ENCODE assay signal across 22 cellular contexts in genomic region chr5:60517094-60517694, GRCh38.
"Had no signal": no experiment of that assay in that cellular context is flagged by ENCODE, and none has a peak within 500 bp of the region (broad histone marks: within the 10 kb centered on the region; RNA-seq: fewer than 3 reads in every experiment).

No MANE protein-coding gene starts in this region.

- H3K4me1 ChIP-seq: neural progenitor cell, right lobe of liver, uterus had no signal

- H3K36me3 ChIP-seq: esophagus squamous epithelium, neural progenitor cell, right lobe of liver, tibial nerve, uterus, WERI-Rb-1 had no signal

- H3K27me3 ChIP-seq: esophagus squamous epithelium, hepatocyte, neural progenitor cell, right lobe of liver, tibial nerve, uterus had no signal

- ATAC-seq: activated naive CD4-positive, alpha-beta T cell treated with anti-CD3 and anti-CD28 coated beads, Interleukin-2, amount 50 U/mL, for 72 hours had no signal

- H2AFZ ChIP-seq: hepatocyte, neural progenitor cell had no signal

- H3K9me3 Mint-ChIP-seq: activated naive CD4-positive, alpha-beta T cell treated with anti-CD3 and anti-CD28 coated beads, Interleukin-2, amount 50 U/mL, for 72 hours; activated T-helper 1 cell treated with anti-CD3 and anti-CD28 coated beads, Interleukin-12 subunit alpha, Interleukin-12 subunit beta, Interleukin-2, Interleukin-4 antibody, amounts not matched to agents 30 ng/mL and 10 ng/mL and 1 ng/mL, durations not matched to agents 14 hours and 24 hours and 36 hours; neural progenitor cell had no signal

- H3K27ac ChIP-seq: hepatocyte, neural progenitor cell, right lobe of liver, tibial nerve, uterus, WERI-Rb-1 had no signal

- DNase-seq: activated CD4-positive, alpha-beta T cell treated with anti-CD3 and anti-CD28 coated beads, Interleukin-2, amount 50 U/mL, for 48 hours; activated gamma-delta T cell treated with Interleukin-2 at 50 U/mL for 16 hours; activated T-cell treated with anti-CD3 and anti-CD28 coated beads for 4 hours; effector CD4-positive, alpha-beta T cell; esophagus squamous epithelium; midbrain; right lobe of liver; stimulated activated CD4-positive, alpha-beta T cell treated with anti-CD3 and anti-CD28 coated beads, Interleukin-4, amount 100 ng/mL, for 1 hour; substantia nigra; SW 1271; T-helper 2 cell; uterus; WERI-Rb-1 had no signal

- H3K36me3 Mint-ChIP-seq: activated naive CD4-positive, alpha-beta T cell treated with anti-CD3 and anti-CD28 coated beads, Interleukin-2, amount 50 U/mL, for 72 hours; neural progenitor cell had no signal

- H3K27ac Mint-ChIP-seq: activated naive CD4-positive, alpha-beta T cell treated with anti-CD3 and anti-CD28 coated beads, Interleukin-2, amount 50 U/mL, for 72 hours; activated T-helper 1 cell treated with anti-CD3 and anti-CD28 coated beads, Interleukin-12 subunit alpha, Interleukin-12 subunit beta, Interleukin-2, Interleukin-4 antibody, amounts not matched to agents 30 ng/mL and 10 ng/mL and 1 ng/mL, durations not matched to agents 14 hours and 24 hours and 36 hours; neural progenitor cell had no signal

- FAIRE-seq: bronchial epithelial cell, endothelial cell of umbilical vein had no signal

- H3K4me3 Mint-ChIP-seq: activated T-helper 1 cell treated with anti-CD3 and anti-CD28 coated beads, Interleukin-12 subunit alpha, Interleukin-12 subunit beta, Interleukin-2, Interleukin-4 antibody, amounts not matched to agents 30 ng/mL and 10 ng/mL and 1 ng/mL, durations not matched to agents 14 hours and 24 hours and 36 hours; neural progenitor cell had no signal

- H3K4me3 ChIP-seq: esophagus squamous epithelium, hepatocyte, lung, neural progenitor cell, right lobe of liver, smooth muscle cell, tibial nerve, uterus had no signal

- H3K4me2 ChIP-seq: hepatocyte, neural progenitor cell, smooth muscle cell had no signal

- H3K9ac ChIP-seq: neural progenitor cell had no signal

- H3K9me3 ChIP-seq: esophagus squamous epithelium, right lobe of liver, tibial nerve, uterus had no signal
